In genomic region chr2:181680055-181680936, GRCh38 we compare ENCODE assay signal across 1 cellular context.
TF ChIP-seq lines count a peak whose summit lies in the region.

Gene NEUROD1, minus strand, starts transcription at chr2:181680517. Its CDS starts 1,657 bp downstream, at chr2:181678860.

TF ChIP-seq in H1, 55 proteins besides CTCF, POLR2A, EP300 and RAD21 (continued from another document):
- TF ChIP-seq EZH2 (IDR thresholded peaks at IDR 0.05; ENCODE audit: low read depth, low read length, severe bottlenecking) (no peak), NRF1 (IDR thresholded peaks at IDR 0.05; ENCODE audit: low read depth, low read length) (peak; percentile 57), USF2 (IDR thresholded peaks at IDR 0.05; ENCODE audit: low read length) (peak; percentile 78), ASH2L (IDR thresholded peaks at IDR 0.05; ENCODE audit: low read length) (no peak), GABPA (IDR thresholded peaks at IDR 0.05; ENCODE audit: borderline replicate concordance, insufficient read depth, low read length) (no peak), SP4 (IDR thresholded peaks at IDR 0.05; ENCODE audit: low read length) (no peak), CTBP2 (IDR thresholded peaks at IDR 0.05; ENCODE audit: borderline replicate concordance, insufficient read depth, insufficient read length, low read length) (no peak), FOSL1 (IDR thresholded peaks at IDR 0.05; ENCODE audit: insufficient read depth, low read depth, low read length) (no peak), YY1 (IDR thresholded peaks at IDR 0.05; ENCODE audit: low read depth, low read length) (peak; percentile 49; the same call in 1 of the 2 replicates), CHD1 (IDR thresholded peaks at IDR 0.05; ENCODE audit: low read depth, low read length) (no peak), RBBP5 (IDR thresholded peaks at IDR 0.05; ENCODE audit: borderline replicate concordance, low read depth, low read length) (no peak), CBX5 (IDR thresholded peaks at IDR 0.05; ENCODE audit: low read depth, low read length) (no peak), JUN (IDR thresholded peaks at IDR 0.05; ENCODE audit: low read depth, low read length) (no peak), EGR1 (IDR thresholded peaks at IDR 0.05; ENCODE audit: borderline replicate concordance, low read depth, low read length) (no peak; the same call in 1 of the 2 replicates), TAF7 (optimal IDR thresholded peaks at IDR 0.05; ENCODE audit: borderline replicate concordance, low read depth, low read length) (no peak), BRCA1 (IDR thresholded peaks at IDR 0.05; ENCODE audit: low read depth, low read length) (no peak), TCF12 (IDR thresholded peaks at IDR 0.05; ENCODE audit: low read depth, low read length) (peak; percentile 72; the same call in 1 of the 2 replicates), NANOG (IDR thresholded peaks at IDR 0.05; ENCODE audit: insufficient read depth, low read depth, low read length, poor library complexity, severe bottlenecking) (no peak)
TF ChIP-seq in H1: peak in this region for 10.
